18 cellular contexts compared by ENCODE assay signal in the genomic region with DNA sequence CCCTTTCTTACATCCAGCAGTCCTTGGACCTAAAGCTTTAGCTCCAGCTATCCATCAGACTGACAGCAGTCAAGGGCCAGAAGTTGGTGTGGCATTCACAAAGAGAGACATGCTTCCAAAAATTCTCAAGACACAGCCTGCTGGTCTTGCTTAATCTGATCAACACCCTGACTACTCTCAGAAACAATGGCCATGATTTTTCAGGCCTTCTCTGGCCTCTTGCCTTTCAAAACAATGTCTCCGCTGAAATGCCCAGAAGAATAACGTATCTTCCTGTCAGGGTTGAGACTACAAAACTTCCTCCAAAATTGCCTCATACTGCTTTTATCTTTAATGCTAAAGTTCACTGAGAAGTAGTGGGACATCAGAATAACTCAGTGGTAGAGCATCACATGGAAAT.
DNase-seq lines count a peak whose midpoint lies in the region; ATAC-seq and TF ChIP-seq lines count a peak whose summit lies in the region.
"Had no signal": no experiment of that assay in that cellular context is flagged by ENCODE, and none has a peak within 500 bp of the region (broad histone marks: within the 10 kb centered on the region; RNA-seq: fewer than 3 reads in every experiment).

No MANE protein-coding gene starts in this region.

- H3K27me3 Mint-ChIP-seq in MCF 10A (ENCODE audit: insufficient read depth, unreplicated experiment): no peaks in the 10 kb centered on the region
- H3K27me3 Mint-ChIP-seq: B cell; CD4-positive, CD25-positive, alpha-beta regulatory T cell had no signal

- TF ChIP-seq CTCF in MCF 10A (IDR thresholded peaks at IDR 0.05; ENCODE audit: unreplicated experiment) (no peak), breast epithelium (IDR thresholded peaks at IDR 0.05) (no peak), fibroblast of pulmonary artery (IDR thresholded peaks at IDR 0.05; ENCODE audit: low read length, missing control alignments) (no peak)

- CTCF ChIA-PET in MCF 10A (lab: Yijun Ruan, JAX): no interaction called here

- no TSS peak for BruUV-seq in MCF 10A (replicated peaks; lab: Mats Ljungman, UMichigan)

- no peaks in the 10 kb centered on the region for H3K4me1 Mint-ChIP-seq in MCF 10A (ENCODE audit: insufficient read depth, unreplicated experiment)
- H3K4me1 Mint-ChIP-seq: CD4-positive, CD25-positive, alpha-beta regulatory T cell had no signal

- H3K9me3 ChIP-seq in breast epithelium: no peaks in the 10 kb centered on the region
- H3K9me3 ChIP-seq: BLaER1 had no signal

- ATAC-seq in GM18909 (IDR thresholded peaks at IDR 0.05; ENCODE audit: poor library complexity, unreplicated experiment): no peak
- ATAC-seq: CD8-positive, alpha-beta T cell had no signal

- H3K36me3 ChIP-seq in breast epithelium: no peaks in the 10 kb centered on the region
- H3K36me3 ChIP-seq: BLaER1 had no signal

- no peak overlapping the region for H3K27ac ChIP-seq in breast epithelium
- H3K27ac ChIP-seq: 22Rv1, BLaER1, C4-2B, GM23248 had no signal

- H3K4me3 ChIP-seq in breast epithelium: no peak overlapping the region
- no peak overlapping the region for H3K4me3 ChIP-seq in fibroblast of pulmonary artery (replicated peaks; ENCODE audit: low read depth, low read length)
- H3K4me3 ChIP-seq: BLaER1, GM23248 had no signal

- intact Hi-C loops in MCF 10A (cut with micrococcal nuclease): no loop called here
- intact Hi-C loops in breast epithelium (cut with DNase I; ENCODE audit: low total_unique reads): no loop called here

- H3K4me3 Mint-ChIP-seq in MCF 10A (ENCODE audit: unreplicated experiment): no peak overlapping the region
- H3K4me3 Mint-ChIP-seq: B cell; CD4-positive, CD25-positive, alpha-beta regulatory T cell; CD8-positive, alpha-beta T cell had no signal

- POLR2A ChIA-PET in MCF 10A (lab: Yijun Ruan, JAX): no interaction called here

- H3K27me3 ChIP-seq in breast epithelium: no peaks in the 10 kb centered on the region
- H3K27me3 ChIP-seq: BLaER1 had no signal

- no peak for TF ChIP-seq POLR2A in breast epithelium (IDR thresholded peaks at IDR 0.05)

- H3K36me3 Mint-ChIP-seq in MCF 10A (ENCODE audit: insufficient read depth, unreplicated experiment): no peaks in the 10 kb centered on the region
- H3K36me3 Mint-ChIP-seq: CD8-positive, alpha-beta T cell had no signal

- no peaks in the 10 kb centered on the region for H3K9me3 Mint-ChIP-seq in MCF 10A (ENCODE audit: unreplicated experiment)

- no peak overlapping the region for H3K27ac Mint-ChIP-seq in MCF 10A (ENCODE audit: low read depth, unreplicated experiment)
- H3K27ac Mint-ChIP-seq: B cell; CD4-positive, CD25-positive, alpha-beta regulatory T cell; CD8-positive, alpha-beta T cell had no signal

- DNase-seq in MCF 10A (ENCODE audit: unreplicated experiment) (peak; percentile 20), breast epithelium (ENCODE audit: low spot score in 2 of 2) (no peak), fibroblast of pulmonary artery (ENCODE audit: low read depth) (peak; percentile 1), stromal cell of bone marrow (ENCODE audit: low read depth) (peak; percentile 48)
- no peak for DNase-seq in activated effector memory CD4-positive, alpha-beta T cell treated with Interleukin-2 at 50 U/mL for 16 hours
- DNase-seq: Caco-2; CD4-positive, CD25-positive, alpha-beta regulatory T cell; CD8-positive, alpha-beta T cell; DMS153; DND-41; GM23248; H7; HCEC 1CT had no signal

- H3K4me1 ChIP-seq in breast epithelium: no peaks in the 10 kb centered on the region
- H3K4me1 ChIP-seq: BLaER1, Caco-2 had no signal

Comparison
In these comparisons a context has a peak if more than half of its experiments do, and no peak if none do; other contexts are left out.
1. DNase-seq: peak in MCF 10A (single experiment), fibroblast of pulmonary artery (single experiment) and stromal cell of bone marrow (single experiment); none in breast epithelium (0 of 2) and activated effector memory CD4-positive, alpha-beta T cell treated with Interleukin-2 at 50 U/mL for 16 hours (single experiment).